Comparison of ENCODE assay signal across 20 cellular contexts in the genomic region with DNA sequence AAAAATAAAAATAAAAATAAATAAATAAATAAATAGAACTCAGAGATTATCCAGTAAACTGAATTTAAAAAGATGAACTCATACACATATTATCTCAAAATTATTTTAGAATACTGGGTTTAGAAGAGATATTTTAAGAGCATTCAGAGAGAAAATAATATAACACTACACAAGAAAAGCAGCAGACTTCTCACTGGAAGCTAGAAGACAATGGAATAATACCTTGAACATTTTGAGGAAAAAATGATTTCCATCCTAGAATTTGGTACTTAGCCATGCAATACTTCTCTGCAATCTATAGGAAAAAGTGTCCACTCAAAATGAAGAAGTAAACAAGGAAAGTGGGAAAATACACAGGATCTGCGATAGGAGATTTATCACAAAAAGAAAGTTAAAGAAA. TPM values are rescaled to one million over a fixed set of nuclear protein-coding genes. Genes with fewer than 3 reads are reported as not detected.
DNase-seq lines count a peak whose midpoint lies in the region; ATAC-seq, FAIRE-seq and TF ChIP-seq lines count a peak whose summit lies in the region.
"Had no signal": no experiment of that assay in that cellular context is flagged by ENCODE, and none has a peak within 500 bp of the region (broad histone marks: within the 10 kb centered on the region; RNA-seq: fewer than 3 reads in every experiment).

No MANE protein-coding gene starts in this region.

- no peak for TF ChIP-seq RAD21 in K562 (CRISPR knock-in tag; conservative IDR thresholded peaks at IDR 0.05 in 1 of 2, IDR thresholded peaks at IDR 0.05 in 1 of 2)

- DNase-seq in D721Med (ENCODE audit: insufficient read length, low spot score) (no peak), M059J (ENCODE audit: low read depth) (peak; percentile 11), K562 (ENCODE audit: extremely low read depth in 1 of 4, low spot score in 3 of 4) (no peak), left kidney (ENCODE audit: low read depth, low spot score) (peak; percentile 5), NCI-H2171 (lab: John Stamatoyannopoulos, UW) (no peak), medulla oblongata (ENCODE audit: extremely low spot score) (no peak), NCI-H1092 treated with DMSO at 0.1 percent for 48 hours (lab: John Stamatoyannopoulos, UW) (no peak), NCI-H526 (lab: John Stamatoyannopoulos, UW) (no peak)
- DNase-seq: ACHN; BE2C; C1 segment of cervical spinal cord; CD4-positive, CD25-positive, alpha-beta regulatory T cell; CD8-positive, alpha-beta memory T cell; COR-L47; GDM1; GM23248; IMR-90; KBM-7 had no signal

- no peak for TF ChIP-seq CTCF in D721Med (IDR thresholded peaks at IDR 0.05; ENCODE audit: insufficient read depth, missing control alignments)
- no peak for TF ChIP-seq CTCF in K562 (IDR thresholded peaks at IDR 0.05 in 2 of 3, conservative IDR thresholded peaks at IDR 0.05 in 1 of 3; ENCODE audit: insufficient read depth in 2 of 3, low read depth in 1 of 3, low read length in 3 of 3)

- peaks cover 42% of the 10 kb centered on the region; the same call in 2 of the 3 replicates for H3K36me3 ChIP-seq in K562 (ENCODE audit: control insufficient read depth, insufficient read depth, low read length)
- H3K36me3 ChIP-seq: BE2C had no signal

- H3K27me3 ChIP-seq in K562 (ENCODE audit: control insufficient read depth in 2 of 2, insufficient read depth in 2 of 2, low read length in 2 of 2), result no peaks in the 10 kb centered on the region
- H3K27me3 ChIP-seq: BE2C had no signal

- peaks cover 3% of the 10 kb centered on the region for H3K9me3 ChIP-seq in K562 (replicated peaks; ENCODE audit: control insufficient read depth, insufficient read depth, low read depth, low read length)
- H3K9me3 ChIP-seq: BE2C, HAP-1 had no signal

- CTCF ChIA-PET in K562 (lab: Yijun Ruan, JAX; ENCODE audit: low intra/inter-chr PET ratio), result no interaction called here

- H4K20me1 ChIP-seq in K562 (replicated peaks; ENCODE audit: control insufficient read depth, insufficient read depth, low read length), result no peaks in the 10 kb centered on the region

- no peak for TF ChIP-seq POLR2A in K562 (conservative IDR thresholded peaks at IDR 0.05)

- in situ Hi-C loops in K562 (cut with MboI), result no loop called here

- H3K4me3 ChIP-seq in K562, result no peak overlapping the region
- H3K4me3 ChIP-seq: GM23248, HAP-1 had no signal

- 89% methylated on average over 1 of the region's 1 CpG for WGBS in K562 (ENCODE audit: insufficient coverage, low coverage, missing lambda C conversion rate)

- H3K79me2 ChIP-seq in K562 (ENCODE audit: control insufficient read depth, insufficient read depth, low read length), result no peaks in the 10 kb centered on the region

- no peak overlapping the region for H2AFZ ChIP-seq in K562 (ENCODE audit: low read depth, low read length)
- H2AFZ ChIP-seq: GM23248 had no signal

- no peak overlapping the region for H3K9ac ChIP-seq in K562 (ENCODE audit: insufficient read depth in 1 of 2, low read depth in 2 of 2, low read length in 2 of 2)
- H3K9ac ChIP-seq: GM23248 had no signal

- H3K4me1 ChIP-seq in K562 (replicated peaks in 1 of 2; ENCODE audit: control insufficient read depth in 2 of 2, insufficient read depth in 2 of 2, low read length in 2 of 2), result no peaks in the 10 kb centered on the region
- H3K4me1 ChIP-seq: BE2C, HAP-1 had no signal

- intact Hi-C loops in K562 (cut with micrococcal nuclease), result no loop called here

- no peaks in the 10 kb centered on the region for H3K9me1 ChIP-seq in K562 (ENCODE audit: control insufficient read depth, insufficient read depth, low read length)

- no peak for ATAC-seq in K562

- no TSS peak for BruUV-seq in K562 (replicated peaks; lab: Mats Ljungman, UMichigan)

- no peak overlapping the region for H3K4me2 ChIP-seq in K562 (ENCODE audit: insufficient read depth, low read length)

- no peak overlapping the region for H3K27ac ChIP-seq in K562 (ENCODE audit: extremely low read depth, low read depth, low read length)
- H3K27ac ChIP-seq: GM23248, HL-60 had no signal

- FAIRE-seq in D721Med (lab: Jason Lieb, UNC) (peak; percentile 11), K562 (lab: Jason Lieb, UNC) (no peak)

- TF ChIP-seq EP300 in K562 (IDR thresholded peaks at IDR 0.05; ENCODE audit: low read length), result no peak

- POLR2A ChIA-PET in K562 (lab: Yijun Ruan, JAX), result interaction anchor here (0.6 kb wide), 1 partner anchor 1141 kb away, joined by 3 read pairs; no protein-coding TSS in a partner anchor

TF ChIP-seq in K562, 482 proteins besides CTCF, POLR2A, EP300 and RAD21:
- TF ChIP-seq ZNF133 (CRISPR knock-in tag; IDR thresholded peaks at IDR 0.05), result no peak
- TF ChIP-seq TRIM24 (IDR thresholded peaks at IDR 0.05), result peak; percentile 11 to 61; a peak in 2 of 4 replicates
- TF ChIP-seq CBX5 (IDR thresholded peaks at IDR 0.05; ENCODE audit: borderline replicate concordance, low read depth), result peak; percentile 88
- TF ChIP-seq XRCC3 (IDR thresholded peaks at IDR 0.05), result 0 out of 2 replicates have a peak, but pooled peaks have one; percentile 21
- TF ChIP-seq, protein P1, sequence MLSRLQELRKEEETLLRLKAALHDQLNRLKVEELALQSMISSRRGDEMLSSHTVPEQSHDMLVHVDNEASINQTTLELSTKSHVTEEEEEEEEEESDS (CRISPR knock-in tag; IDR thresholded peaks at IDR 0.05), result no peak
- no peak for TF ChIP-seq POLR3G (IDR thresholded peaks at IDR 0.05; ENCODE audit: extremely low read depth, insufficient read length, insufficient replicate concordance)
- TF ChIP-seq CBX3 (IDR thresholded peaks at IDR 0.05; ENCODE audit: borderline replicate concordance in 1 of 2, low read length in 2 of 2), result peak in 1 of 2 experiments; percentile 96; a peak in 2 of 3 replicates
- TF ChIP-seq TRIM28 (IDR thresholded peaks at IDR 0.05), result peak; percentile 90
- peak; percentile 61 for TF ChIP-seq ZNF280A (IDR thresholded peaks at IDR 0.05; ENCODE audit: low read depth, partially characterized antibody)

RNA-seq across cellular contexts. Expression of gene TRMT1L, which starts 24.2 kb away (rescaled TPM):
- 10.8 and 25.2 TPM in 2 replicates for total RNA-seq in M059J (2014; rRNA removed; shearing (Covaris generic))
- 22.9 and 43.0 TPM in 2 replicates for total RNA-seq in K562 (2011; cell fraction: chromatin; rRNA removed; ENCODE audit: low replicate concordance)
- 6.6 and 7.0 TPM in 2 replicates for total RNA-seq in K562 (2011; cell fraction: nucleolus; rRNA removed)
- total RNA-seq in K562 (2011; cell fraction: nucleoplasm; rRNA removed), result 12.3 and 13.7 TPM in 2 replicates
- total RNA-seq in K562 (2014; rRNA removed) (22.1 and 29.3 TPM in 2 replicates), K562 (2014; rRNA removed; fragmentation: Illumina TruSeq; extraction: Trizol) (36.8 and 39.4 TPM in 2 replicates), K562 (2015; rRNA removed; fragmentation: Illumina TruSeq; extraction: Trizol) (35.3 and 42.2 TPM in 2 replicates), K562 (2021) (29.2 and 32.9 TPM in 2 replicates)
- polyA plus RNA-seq in K562 (2011; rRNA removed) (61.5 and 88.9 TPM in 2 replicates), K562 (2014; fragmentation: Illumina TruSeq; extraction: Trizol) (36.8 and 45.4 TPM in 2 replicates), K562 (2014; fragmentation: Nextera tagmentation; extraction: Ambion mirVana) (1 to 10 TPM; 6.4 to 7.9 TPM), K562 (2014; rRNA removed) (22.1 and 23.3 TPM in 2 replicates)
- polyA plus RNA-seq in K562 (2011; cell fraction: cytosol; rRNA removed), result 19.8 and 40.6 TPM in 2 replicates
- 21.5 and 37.9 TPM in 2 replicates for polyA plus RNA-seq in K562 (2011; cell fraction: nucleus; rRNA removed)
- polyA plus RNA-seq in K562 (2012), result 19.5 and 20.8 TPM in 2 replicates
- polyA minus RNA-seq in K562 (2011; rRNA and poly(A)+ RNA removed), result 145 and 148 TPM in 2 replicates
- polyA minus RNA-seq in K562 (2011; cell fraction: cytosol; rRNA and poly(A)+ RNA removed), result 50.5 and 61.9 TPM in 2 replicates
- polyA minus RNA-seq in K562 (2011; cell fraction: nucleus; rRNA and poly(A)+ RNA removed), result 8.5 and 19.8 TPM in 2 replicates

RNA-seq across cellular contexts. Expression of gene SWT1, which starts 24.4 kb away (rescaled TPM):
- total RNA-seq in M059J (2014; rRNA removed; shearing (Covaris generic)), result 1.1 and 1.9 TPM in 2 replicates
- total RNA-seq in K562 (2011; cell fraction: chromatin; rRNA removed; ENCODE audit: low replicate concordance), result 2.0 and 10.0 TPM in 2 replicates
- 0.92 and 1.3 TPM in 2 replicates for total RNA-seq in K562 (2011; cell fraction: nucleolus; rRNA removed)
- 2.8 and 2.9 TPM in 2 replicates for total RNA-seq in K562 (2011; cell fraction: nucleoplasm; rRNA removed)
- total RNA-seq in K562 (2014; rRNA removed) (1.5 and 1.6 TPM in 2 replicates), K562 (2014; rRNA removed; fragmentation: Illumina TruSeq; extraction: Trizol) (3.1 and 3.9 TPM in 2 replicates), K562 (2015; rRNA removed; fragmentation: Illumina TruSeq; extraction: Trizol) (2.7 and 2.9 TPM in 2 replicates), K562 (2021) (2.2 TPM in 2 replicates)
- polyA plus RNA-seq in K562 (2011; rRNA removed) (2.9 and 3.4 TPM in 2 replicates), K562 (2014; fragmentation: Illumina TruSeq; extraction: Trizol) (1.9 and 2.3 TPM in 2 replicates), K562 (2014; fragmentation: Nextera tagmentation; extraction: Ambion mirVana) (1 to 10 TPM; 1.5 to 2.3 TPM), K562 (2014; rRNA removed) (1.6 and 2.0 TPM in 2 replicates)
- polyA plus RNA-seq in K562 (2011; cell fraction: cytosol; rRNA removed), result 0.42 and 1.2 TPM in 2 replicates
- polyA plus RNA-seq in K562 (2011; cell fraction: nucleus; rRNA removed), result 2.0 and 2.6 TPM in 2 replicates
- polyA plus RNA-seq in K562 (2012), result 1.9 and 2.5 TPM in 2 replicates
- polyA minus RNA-seq in K562 (2011; rRNA and poly(A)+ RNA removed), result 3.9 and 4.8 TPM in 2 replicates
- 1.5 and 2.1 TPM in 2 replicates for polyA minus RNA-seq in K562 (2011; cell fraction: cytosol; rRNA and poly(A)+ RNA removed)
- 1.9 and 3.9 TPM in 2 replicates for polyA minus RNA-seq in K562 (2011; cell fraction: nucleus; rRNA and poly(A)+ RNA removed)

Comparison
In these comparisons a context has a peak if more than half of its experiments do, and no peak if none do; other contexts are left out.
1. DNase-seq: peak in M059J (single experiment) and left kidney (single experiment); none in D721Med (single experiment), K562 (0 of 4), NCI-H2171 (single experiment), medulla oblongata (single experiment), NCI-H1092 treated with DMSO at 0.1 percent for 48 hours (single experiment) and NCI-H526 (0 of 2).